ENCODE assay signal across 18 cellular contexts in genomic region chr7:80348221-80348620, GRCh38.
"Had no signal": no experiment of that assay in that cellular context is flagged by ENCODE, and none has a peak within 500 bp of the region (broad histone marks: within the 10 kb centered on the region; RNA-seq: fewer than 3 reads in every experiment).

No MANE protein-coding gene starts in this region.

- DNase-seq: cerebellar nuclear complex; effector memory CD8-positive, alpha-beta T cell; foreskin fibroblast; kidney glomerular epithelial cell; occipital lobe; stimulated activated CD4-positive, alpha-beta T cell treated with anti-CD3 and anti-CD28 coated beads, Interleukin-2, amount 100 ng/mL, for 48 hours; stimulated activated naive CD4-positive, alpha-beta T cell treated with Interleukin-2 at 50 U/mL for 16 hours; thyroid gland; upper lobe of left lung; uterus had no signal

- H3K79me2 ChIP-seq: parathyroid adenoma had no signal

- H3K9ac ChIP-seq: parathyroid adenoma had no signal

- H3K9me3 Mint-ChIP-seq: dendritic cell treated with granulocyte-macrophage colony-stimulating factor and Interleukin-4, amounts not matched to agents 40 ng/mL and 50 ng/mL, for 4 days; mesothelial cell of epicardium had no signal

- H3K9me3 ChIP-seq: esophagus muscularis mucosa, suprapubic skin, thyroid gland, upper lobe of left lung, uterus had no signal

- H3K27ac ChIP-seq: epithelial cell of prostate, esophagus muscularis mucosa, parathyroid adenoma, suprapubic skin, upper lobe of left lung, uterus had no signal

- H3K36me3 ChIP-seq: esophagus muscularis mucosa, suprapubic skin, thyroid gland, upper lobe of left lung, uterus had no signal

- H3K4me3 Mint-ChIP-seq: dendritic cell treated with granulocyte-macrophage colony-stimulating factor and Interleukin-4, amounts not matched to agents 40 ng/mL and 50 ng/mL, for 4 days; effector memory CD8-positive, alpha-beta T cell; mesothelial cell of epicardium; natural killer cell treated with Interleukin-12 subunit alpha and Interleukin-12 subunit beta and Interleukin-15 and Interleukin-18, amount 100 ng/mL, for 72 hours had no signal

- H2AFZ ChIP-seq: parathyroid adenoma had no signal

- H3K36me3 Mint-ChIP-seq: mesothelial cell of epicardium had no signal

- H3K27me3 Mint-ChIP-seq: dendritic cell treated with granulocyte-macrophage colony-stimulating factor and Interleukin-4, amounts not matched to agents 40 ng/mL and 50 ng/mL, for 4 days; effector memory CD8-positive, alpha-beta T cell; natural killer cell treated with Interleukin-12 subunit alpha and Interleukin-12 subunit beta and Interleukin-15 and Interleukin-18, amount 100 ng/mL, for 72 hours had no signal

- H3K27ac Mint-ChIP-seq: dendritic cell treated with granulocyte-macrophage colony-stimulating factor and Interleukin-4, amounts not matched to agents 40 ng/mL and 50 ng/mL, for 4 days; effector memory CD8-positive, alpha-beta T cell; mesothelial cell of epicardium; natural killer cell treated with Interleukin-12 subunit alpha and Interleukin-12 subunit beta and Interleukin-15 and Interleukin-18, amount 100 ng/mL, for 72 hours had no signal

- H3K4me2 ChIP-seq: smooth muscle cell had no signal

- H3K4me1 ChIP-seq: parathyroid adenoma, upper lobe of left lung, uterus had no signal

- H3K4me3 ChIP-seq: esophagus muscularis mucosa, smooth muscle cell, suprapubic skin, thyroid gland, upper lobe of left lung, uterus had no signal

- ATAC-seq: effector memory CD8-positive, alpha-beta T cell; natural killer cell treated with Interleukin-12 subunit alpha and Interleukin-12 subunit beta and Interleukin-15 and Interleukin-18, amount 100 ng/mL, for 72 hours had no signal

- H3K27me3 ChIP-seq: esophagus muscularis mucosa, suprapubic skin, thyroid gland, upper lobe of left lung, uterus had no signal
